ENCODE assay signal across 27 cellular contexts in the genomic region with DNA sequence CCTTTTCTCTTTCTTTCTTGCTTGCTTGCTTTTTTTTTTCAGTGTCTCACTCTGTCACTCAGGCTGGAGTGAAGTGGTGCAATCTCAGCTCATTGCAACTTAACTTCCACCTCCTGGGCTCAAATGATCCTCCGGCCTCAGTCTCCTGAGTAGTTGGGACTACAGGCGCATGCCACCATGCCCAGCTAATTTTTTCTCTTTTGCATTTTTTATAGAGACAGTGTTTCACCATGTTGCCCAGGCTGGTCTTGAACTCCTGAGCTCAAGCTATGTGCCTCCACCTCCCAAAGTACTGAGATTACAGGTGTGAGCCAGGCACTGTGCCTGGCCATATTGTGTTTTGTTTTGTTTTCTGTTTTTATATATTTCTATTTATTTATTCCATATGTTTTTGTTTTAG.
"Had no signal": no experiment of that assay in that cellular context is flagged by ENCODE, and none has a peak within 500 bp of the region (broad histone marks: within the 10 kb centered on the region; RNA-seq: fewer than 3 reads in every experiment).

No MANE protein-coding gene starts in this region.

- H3K27me3 ChIP-seq: colonic mucosa, dorsolateral prefrontal cortex, esophagus muscularis mucosa, esophagus squamous epithelium, foreskin keratinocyte, gastrocnemius medialis, gastroesophageal sphincter, heart left ventricle, heart right ventricle had no signal

- H3K27ac ChIP-seq: colonic mucosa, coronary artery, dorsolateral prefrontal cortex, epithelial cell of prostate, esophagus muscularis mucosa, esophagus squamous epithelium, foreskin keratinocyte, gastrocnemius medialis, gastroesophageal sphincter, heart left ventricle, heart right ventricle had no signal

- FAIRE-seq: colon, endometrium, frontal cortex had no signal

- H3K4me1 ChIP-seq: colonic mucosa, esophagus muscularis mucosa, esophagus squamous epithelium, foreskin keratinocyte, gastrocnemius medialis, gastroesophageal sphincter had no signal

- H3K4me3 ChIP-seq: colonic mucosa, coronary artery, dorsolateral prefrontal cortex, esophagus muscularis mucosa, esophagus squamous epithelium, gastrocnemius medialis, gastroesophageal sphincter, heart left ventricle, heart right ventricle had no signal

- H3K36me3 ChIP-seq: colonic mucosa, esophagus muscularis mucosa, esophagus squamous epithelium, gastrocnemius medialis, gastroesophageal sphincter, heart left ventricle, heart right ventricle had no signal

- DNase-seq: colonic mucosa; cortex of kidney; dermis blood vessel endothelial cell; dorsolateral prefrontal cortex; effector CD4-positive, alpha-beta T cell; effector CD8-positive, alpha-beta T cell; effector memory CD4-positive, alpha-beta T cell; effector memory CD8-positive, alpha-beta T cell; endodermal cell; erythroblast; esophagus squamous epithelium; foreskin fibroblast; foreskin keratinocyte; foreskin melanocyte; gastrocnemius medialis; glutamatergic neuron; head of caudate nucleus; heart left ventricle; heart right ventricle had no signal

- H3K9me3 ChIP-seq: colonic mucosa, esophagus muscularis mucosa, esophagus squamous epithelium, gastrocnemius medialis had no signal

- ATAC-seq: effector memory CD8-positive, alpha-beta T cell; esophagus mucosa; foreskin keratinocyte; gastrocnemius medialis; gastroesophageal sphincter; heart left ventricle; heart right ventricle had no signal
